1 cellular context compared by ENCODE assay signal in the genomic region with DNA sequence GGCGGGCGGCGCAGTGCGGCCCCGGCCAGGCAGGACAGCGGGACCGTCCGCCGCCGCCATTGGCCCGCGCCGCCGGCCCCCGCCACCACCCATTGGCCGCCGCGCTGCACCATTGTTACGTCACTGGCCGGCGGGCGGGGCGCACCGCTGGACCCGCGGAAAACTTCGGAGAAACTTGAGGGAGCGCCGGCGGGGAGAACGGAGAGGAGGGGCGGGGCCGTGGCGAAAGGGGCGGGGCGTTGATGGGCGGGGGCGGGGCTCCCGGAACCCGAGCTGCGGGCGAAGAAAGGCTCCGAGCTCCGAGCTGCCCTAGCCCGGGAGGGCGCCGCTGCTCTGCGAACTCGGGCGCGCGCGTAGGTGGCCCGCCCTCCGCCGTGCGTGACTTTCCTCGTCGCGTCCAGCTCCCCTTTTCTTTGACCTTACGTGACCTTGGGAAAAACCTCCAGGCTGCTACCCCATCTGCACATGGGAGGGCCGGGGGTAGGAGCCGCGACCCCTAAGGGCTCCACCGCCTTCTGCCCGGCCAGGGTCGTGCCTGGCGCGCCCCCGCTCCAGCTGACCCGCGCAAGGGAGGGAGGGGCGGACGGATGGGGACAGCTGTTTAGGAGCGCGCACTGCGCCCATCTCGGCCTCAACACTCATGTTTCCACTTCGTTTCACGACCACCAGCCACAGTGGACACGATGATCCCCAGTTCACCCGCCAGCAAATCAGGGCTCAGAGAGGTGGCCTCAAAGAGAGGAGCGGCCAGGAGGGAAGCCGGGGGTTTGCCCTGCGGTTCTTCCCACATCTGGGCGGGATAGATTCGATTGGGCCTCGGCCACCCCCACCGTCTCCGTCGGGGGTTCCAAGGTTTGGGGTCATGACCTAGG.
TF ChIP-seq lines count a peak whose summit lies in the region.

A gene with protein sequence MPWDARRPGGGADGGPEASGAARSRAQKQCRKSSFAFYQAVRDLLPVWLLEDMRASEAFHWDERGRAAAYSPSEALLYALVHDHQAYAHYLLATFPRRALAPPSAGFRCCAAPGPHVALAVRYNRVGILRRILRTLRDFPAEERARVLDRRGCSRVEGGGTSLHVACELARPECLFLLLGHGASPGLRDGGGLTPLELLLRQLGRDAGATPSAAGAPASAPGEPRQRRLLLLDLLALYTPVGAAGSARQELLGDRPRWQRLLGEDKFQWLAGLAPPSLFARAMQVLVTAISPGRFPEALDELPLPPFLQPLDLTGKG (minus strand): TSS at position 33 of the 872 bp plus-strand sequence. CDS start 1,887 bp downstream, outside the sequence.

TF ChIP-seq in HEK293, 187 proteins besides CTCF, POLR2A, EP300 and RAD21 (continued from another document and continues in another):
- TF ChIP-seq, protein P1, sequence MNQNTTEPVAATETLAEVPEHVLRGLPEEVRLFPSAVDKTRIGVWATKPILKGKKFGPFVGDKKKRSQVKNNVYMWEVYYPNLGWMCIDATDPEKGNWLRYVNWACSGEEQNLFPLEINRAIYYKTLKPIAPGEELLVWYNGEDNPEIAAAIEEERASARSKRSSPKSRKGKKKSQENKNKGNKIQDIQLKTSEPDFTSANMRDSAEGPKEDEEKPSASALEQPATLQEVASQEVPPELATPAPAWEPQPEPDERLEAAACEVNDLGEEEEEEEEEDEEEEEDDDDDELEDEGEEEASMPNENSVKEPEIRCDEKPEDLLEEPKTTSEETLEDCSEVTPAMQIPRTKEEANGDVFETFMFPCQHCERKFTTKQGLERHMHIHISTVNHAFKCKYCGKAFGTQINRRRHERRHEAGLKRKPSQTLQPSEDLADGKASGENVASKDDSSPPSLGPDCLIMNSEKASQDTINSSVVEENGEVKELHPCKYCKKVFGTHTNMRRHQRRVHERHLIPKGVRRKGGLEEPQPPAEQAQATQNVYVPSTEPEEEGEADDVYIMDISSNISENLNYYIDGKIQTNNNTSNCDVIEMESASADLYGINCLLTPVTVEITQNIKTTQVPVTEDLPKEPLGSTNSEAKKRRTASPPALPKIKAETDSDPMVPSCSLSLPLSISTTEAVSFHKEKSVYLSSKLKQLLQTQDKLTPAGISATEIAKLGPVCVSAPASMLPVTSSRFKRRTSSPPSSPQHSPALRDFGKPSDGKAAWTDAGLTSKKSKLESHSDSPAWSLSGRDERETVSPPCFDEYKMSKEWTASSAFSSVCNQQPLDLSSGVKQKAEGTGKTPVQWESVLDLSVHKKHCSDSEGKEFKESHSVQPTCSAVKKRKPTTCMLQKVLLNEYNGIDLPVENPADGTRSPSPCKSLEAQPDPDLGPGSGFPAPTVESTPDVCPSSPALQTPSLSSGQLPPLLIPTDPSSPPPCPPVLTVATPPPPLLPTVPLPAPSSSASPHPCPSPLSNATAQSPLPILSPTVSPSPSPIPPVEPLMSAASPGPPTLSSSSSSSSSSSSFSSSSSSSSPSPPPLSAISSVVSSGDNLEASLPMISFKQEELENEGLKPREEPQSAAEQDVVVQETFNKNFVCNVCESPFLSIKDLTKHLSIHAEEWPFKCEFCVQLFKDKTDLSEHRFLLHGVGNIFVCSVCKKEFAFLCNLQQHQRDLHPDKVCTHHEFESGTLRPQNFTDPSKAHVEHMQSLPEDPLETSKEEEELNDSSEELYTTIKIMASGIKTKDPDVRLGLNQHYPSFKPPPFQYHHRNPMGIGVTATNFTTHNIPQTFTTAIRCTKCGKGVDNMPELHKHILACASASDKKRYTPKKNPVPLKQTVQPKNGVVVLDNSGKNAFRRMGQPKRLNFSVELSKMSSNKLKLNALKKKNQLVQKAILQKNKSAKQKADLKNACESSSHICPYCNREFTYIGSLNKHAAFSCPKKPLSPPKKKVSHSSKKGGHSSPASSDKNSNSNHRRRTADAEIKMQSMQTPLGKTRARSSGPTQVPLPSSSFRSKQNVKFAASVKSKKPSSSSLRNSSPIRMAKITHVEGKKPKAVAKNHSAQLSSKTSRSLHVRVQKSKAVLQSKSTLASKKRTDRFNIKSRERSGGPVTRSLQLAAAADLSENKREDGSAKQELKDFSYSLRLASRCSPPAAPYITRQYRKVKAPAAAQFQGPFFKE (tag by site-specific recombination; IDR thresholded peaks at IDR 0.05; ENCODE audit: borderline replicate concordance): no peak
- TF ChIP-seq ZNF132 (tag by site-specific recombination; IDR thresholded peaks at IDR 0.05; ENCODE audit: borderline replicate concordance): no peak
- no peak for TF ChIP-seq ZNF274 (IDR thresholded peaks at IDR 0.05; ENCODE audit: low read length)
- TF ChIP-seq ZNF274 (tag by site-specific recombination; IDR thresholded peaks at IDR 0.05; ENCODE audit: borderline replicate concordance): no peak
- TF ChIP-seq ZNF473 (tag by site-specific recombination; IDR thresholded peaks at IDR 0.05): no peak
- TF ChIP-seq, protein P2, sequence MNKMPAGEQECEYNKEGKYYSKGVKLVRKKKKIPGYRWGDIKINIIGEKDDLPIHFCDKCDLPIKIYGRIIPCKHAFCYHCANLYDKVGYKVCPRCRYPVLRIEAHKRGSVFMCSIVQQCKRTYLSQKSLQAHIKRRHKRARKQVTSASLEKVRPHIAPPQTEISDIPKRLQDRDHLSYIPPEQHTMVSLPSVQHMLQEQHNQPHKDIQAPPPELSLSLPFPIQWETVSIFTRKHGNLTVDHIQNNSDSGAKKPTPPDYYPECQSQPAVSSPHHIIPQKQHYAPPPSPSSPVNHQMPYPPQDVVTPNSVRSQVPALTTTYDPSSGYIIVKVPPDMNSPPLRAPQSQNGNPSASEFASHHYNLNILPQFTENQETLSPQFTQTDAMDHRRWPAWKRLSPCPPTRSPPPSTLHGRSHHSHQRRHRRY (tag by site-specific recombination; IDR thresholded peaks at IDR 0.05): no peak
- no peak for TF ChIP-seq ZNF785 (tag by site-specific recombination; IDR thresholded peaks at IDR 0.05)
- TF ChIP-seq, protein P3, sequence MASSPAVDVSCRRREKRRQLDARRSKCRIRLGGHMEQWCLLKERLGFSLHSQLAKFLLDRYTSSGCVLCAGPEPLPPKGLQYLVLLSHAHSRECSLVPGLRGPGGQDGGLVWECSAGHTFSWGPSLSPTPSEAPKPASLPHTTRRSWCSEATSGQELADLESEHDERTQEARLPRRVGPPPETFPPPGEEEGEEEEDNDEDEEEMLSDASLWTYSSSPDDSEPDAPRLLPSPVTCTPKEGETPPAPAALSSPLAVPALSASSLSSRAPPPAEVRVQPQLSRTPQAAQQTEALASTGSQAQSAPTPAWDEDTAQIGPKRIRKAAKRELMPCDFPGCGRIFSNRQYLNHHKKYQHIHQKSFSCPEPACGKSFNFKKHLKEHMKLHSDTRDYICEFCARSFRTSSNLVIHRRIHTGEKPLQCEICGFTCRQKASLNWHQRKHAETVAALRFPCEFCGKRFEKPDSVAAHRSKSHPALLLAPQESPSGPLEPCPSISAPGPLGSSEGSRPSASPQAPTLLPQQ (tag by site-specific recombination; IDR thresholded peaks at IDR 0.05): no peak
- TF ChIP-seq ZNF341 (tag by site-specific recombination; IDR thresholded peaks at IDR 0.05; ENCODE audit: low read depth): peak; percentile 98
- TF ChIP-seq YY2 (tag by site-specific recombination; IDR thresholded peaks at IDR 0.05): no peak
- TF ChIP-seq ZNF354C (tag by site-specific recombination; IDR thresholded peaks at IDR 0.05; ENCODE audit: borderline replicate concordance, low read depth): no peak
- no peak for TF ChIP-seq MEIS1 (CRISPR knock-in tag; IDR thresholded peaks at IDR 0.05; ENCODE audit: borderline replicate concordance)
- TF ChIP-seq ZNF404 (tag by site-specific recombination; IDR thresholded peaks at IDR 0.05): no peak
- no peak for TF ChIP-seq ZFP37 (tag by site-specific recombination; IDR thresholded peaks at IDR 0.05)
- TF ChIP-seq PRDM1 (tag by site-specific recombination; IDR thresholded peaks at IDR 0.05): no peak
- TF ChIP-seq, protein P4, sequence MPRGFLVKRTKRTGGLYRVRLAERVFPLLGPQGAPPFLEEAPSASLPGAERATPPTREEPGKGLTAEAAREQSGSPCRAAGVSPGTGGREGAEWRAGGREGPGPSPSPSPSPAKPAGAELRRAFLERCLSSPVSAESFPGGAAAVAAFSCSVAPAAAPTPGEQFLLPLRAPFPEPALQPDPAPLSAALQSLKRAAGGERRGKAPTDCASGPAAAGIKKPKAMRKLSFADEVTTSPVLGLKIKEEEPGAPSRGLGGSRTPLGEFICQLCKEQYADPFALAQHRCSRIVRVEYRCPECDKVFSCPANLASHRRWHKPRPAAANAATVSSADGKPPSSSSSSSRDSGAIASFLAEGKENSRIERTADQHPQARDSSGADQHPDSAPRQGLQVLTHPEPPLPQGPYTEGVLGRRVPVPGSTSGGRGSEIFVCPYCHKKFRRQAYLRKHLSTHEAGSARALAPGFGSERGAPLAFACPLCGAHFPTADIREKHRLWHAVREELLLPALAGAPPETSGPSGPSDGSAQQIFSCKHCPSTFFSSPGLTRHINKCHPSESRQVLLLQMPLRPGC (tag by site-specific recombination; IDR thresholded peaks at IDR 0.05): no peak
- no peak for TF ChIP-seq ZNF777 (tag by site-specific recombination; IDR thresholded peaks at IDR 0.05; ENCODE audit: borderline replicate concordance)
- peak; percentile 66; the same call in 1 of the 2 replicates for TF ChIP-seq GLIS2 (tag by site-specific recombination; IDR thresholded peaks at IDR 0.05)
- TF ChIP-seq ZNF530 (tag by site-specific recombination; IDR thresholded peaks at IDR 0.05; ENCODE audit: low read depth): no peak
- no peak; the same call in 1 of the 2 replicates for TF ChIP-seq ZNF121 (tag by site-specific recombination; IDR thresholded peaks at IDR 0.05)
- no peak for TF ChIP-seq ZNF169 (tag by site-specific recombination; IDR thresholded peaks at IDR 0.05)
- TF ChIP-seq ZBTB48 (tag by site-specific recombination; IDR thresholded peaks at IDR 0.05): peak; percentile 93
- TF ChIP-seq, protein P5, sequence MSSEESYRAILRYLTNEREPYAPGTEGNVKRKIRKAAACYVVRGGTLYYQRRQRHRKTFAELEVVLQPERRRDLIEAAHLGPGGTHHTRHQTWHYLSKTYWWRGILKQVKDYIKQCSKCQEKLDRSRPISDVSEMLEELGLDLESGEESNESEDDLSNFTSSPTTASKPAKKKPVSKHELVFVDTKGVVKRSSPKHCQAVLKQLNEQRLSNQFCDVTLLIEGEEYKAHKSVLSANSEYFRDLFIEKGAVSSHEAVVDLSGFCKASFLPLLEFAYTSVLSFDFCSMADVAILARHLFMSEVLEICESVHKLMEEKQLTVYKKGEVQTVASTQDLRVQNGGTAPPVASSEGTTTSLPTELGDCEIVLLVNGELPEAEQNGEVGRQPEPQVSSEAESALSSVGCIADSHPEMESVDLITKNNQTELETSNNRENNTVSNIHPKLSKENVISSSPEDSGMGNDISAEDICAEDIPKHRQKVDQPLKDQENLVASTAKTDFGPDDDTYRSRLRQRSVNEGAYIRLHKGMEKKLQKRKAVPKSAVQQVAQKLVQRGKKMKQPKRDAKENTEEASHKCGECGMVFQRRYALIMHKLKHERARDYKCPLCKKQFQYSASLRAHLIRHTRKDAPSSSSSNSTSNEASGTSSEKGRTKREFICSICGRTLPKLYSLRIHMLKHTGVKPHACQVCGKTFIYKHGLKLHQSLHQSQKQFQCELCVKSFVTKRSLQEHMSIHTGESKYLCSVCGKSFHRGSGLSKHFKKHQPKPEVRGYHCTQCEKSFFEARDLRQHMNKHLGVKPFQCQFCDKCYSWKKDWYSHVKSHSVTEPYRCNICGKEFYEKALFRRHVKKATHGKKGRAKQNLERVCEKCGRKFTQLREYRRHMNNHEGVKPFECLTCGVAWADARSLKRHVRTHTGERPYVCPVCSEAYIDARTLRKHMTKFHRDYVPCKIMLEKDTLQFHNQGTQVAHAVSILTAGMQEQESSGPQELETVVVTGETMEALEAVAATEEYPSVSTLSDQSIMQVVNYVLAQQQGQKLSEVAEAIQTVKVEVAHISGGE (tag by site-specific recombination; conservative IDR thresholded peaks at IDR 0.05; ENCODE audit: low read depth): no peak
- TF ChIP-seq TRIM28 (IDR thresholded peaks at IDR 0.05; ENCODE audit: borderline replicate concordance, low read length): no peak
- TF ChIP-seq, protein P6, sequence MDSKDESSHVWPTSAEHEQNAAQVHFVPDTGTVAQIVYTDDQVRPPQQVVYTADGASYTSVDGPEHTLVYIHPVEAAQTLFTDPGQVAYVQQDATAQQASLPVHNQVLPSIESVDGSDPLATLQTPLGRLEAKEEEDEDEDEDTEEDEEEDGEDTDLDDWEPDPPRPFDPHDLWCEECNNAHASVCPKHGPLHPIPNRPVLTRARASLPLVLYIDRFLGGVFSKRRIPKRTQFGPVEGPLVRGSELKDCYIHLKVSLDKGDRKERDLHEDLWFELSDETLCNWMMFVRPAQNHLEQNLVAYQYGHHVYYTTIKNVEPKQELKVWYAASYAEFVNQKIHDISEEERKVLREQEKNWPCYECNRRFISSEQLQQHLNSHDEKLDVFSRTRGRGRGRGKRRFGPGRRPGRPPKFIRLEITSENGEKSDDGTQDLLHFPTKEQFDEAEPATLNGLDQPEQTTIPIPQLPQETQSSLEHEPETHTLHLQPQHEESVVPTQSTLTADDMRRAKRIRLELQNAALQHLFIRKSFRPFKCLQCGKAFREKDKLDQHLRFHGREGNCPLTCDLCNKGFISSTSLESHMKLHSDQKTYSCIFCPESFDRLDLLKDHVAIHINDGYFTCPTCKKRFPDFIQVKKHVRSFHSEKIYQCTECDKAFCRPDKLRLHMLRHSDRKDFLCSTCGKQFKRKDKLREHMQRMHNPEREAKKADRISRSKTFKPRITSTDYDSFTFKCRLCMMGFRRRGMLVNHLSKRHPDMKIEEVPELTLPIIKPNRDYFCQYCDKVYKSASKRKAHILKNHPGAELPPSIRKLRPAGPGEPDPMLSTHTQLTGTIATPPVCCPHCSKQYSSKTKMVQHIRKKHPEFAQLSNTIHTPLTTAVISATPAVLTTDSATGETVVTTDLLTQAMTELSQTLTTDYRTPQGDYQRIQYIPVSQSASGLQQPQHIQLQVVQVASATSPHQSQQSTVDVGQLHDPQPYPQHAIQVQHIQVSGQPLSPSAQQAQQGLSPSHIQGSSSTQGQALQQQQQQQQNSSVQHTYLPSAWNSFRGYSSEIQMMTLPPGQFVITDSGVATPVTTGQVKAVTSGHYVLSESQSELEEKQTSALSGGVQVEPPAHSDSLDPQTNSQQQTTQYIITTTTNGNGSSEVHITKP (tag by site-specific recombination; IDR thresholded peaks at IDR 0.05): peak; percentile 47; the same call in 1 of the 2 replicates
- TF ChIP-seq ZNF48 (tag by site-specific recombination; IDR thresholded peaks at IDR 0.05): no peak
- no peak for TF ChIP-seq ZNF768 (tag by site-specific recombination; IDR thresholded peaks at IDR 0.05)
- no peak for TF ChIP-seq ZNF10 (tag by site-specific recombination; IDR thresholded peaks at IDR 0.05)
- no peak for TF ChIP-seq ZNF555 (tag by site-specific recombination; conservative IDR thresholded peaks at IDR 0.05)
- no peak for TF ChIP-seq ZSCAN23 (tag by site-specific recombination; IDR thresholded peaks at IDR 0.05)
- TF ChIP-seq, protein P7, sequence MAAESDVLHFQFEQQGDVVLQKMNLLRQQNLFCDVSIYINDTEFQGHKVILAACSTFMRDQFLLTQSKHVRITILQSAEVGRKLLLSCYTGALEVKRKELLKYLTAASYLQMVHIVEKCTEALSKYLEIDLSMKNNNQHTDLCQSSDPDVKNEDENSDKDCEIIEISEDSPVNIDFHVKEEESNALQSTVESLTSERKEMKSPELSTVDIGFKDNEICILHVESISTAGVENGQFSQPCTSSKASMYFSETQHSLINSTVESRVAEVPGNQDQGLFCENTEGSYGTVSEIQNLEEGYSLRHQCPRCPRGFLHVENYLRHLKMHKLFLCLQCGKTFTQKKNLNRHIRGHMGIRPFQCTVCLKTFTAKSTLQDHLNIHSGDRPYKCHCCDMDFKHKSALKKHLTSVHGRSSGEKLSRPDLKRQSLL (tag by site-specific recombination; IDR thresholded peaks at IDR 0.05): 0 out of 2 replicates have a peak, but pooled peaks have one; percentile 42
